ENCODE assay signal across 28 cellular contexts in genomic region chr2:228016402-228016801, GRCh38.
DNase-seq lines count a peak whose midpoint lies in the region; ATAC-seq and TF ChIP-seq lines count a peak whose summit lies in the region.
"Had no signal": no experiment of that assay in that cellular context is flagged by ENCODE, and none has a peak within 500 bp of the region (broad histone marks: within the 10 kb centered on the region; RNA-seq: fewer than 3 reads in every experiment).

No MANE protein-coding gene starts in this region.

- H3K4me1 Mint-ChIP-seq in immature natural killer cell = no peaks in the 10 kb centered on the region
- H3K4me1 Mint-ChIP-seq in activated CD8-positive, alpha-beta T cell treated with anti-CD3 and anti-CD28 coated beads for 36 hours (ENCODE audit: low read depth) = no peaks in the 10 kb centered on the region
- H3K4me1 Mint-ChIP-seq: activated B cell treated with CpG ODN at 0.5 μM for 24 hours; activated CD4-positive, alpha-beta memory T cell treated with anti-CD3 and anti-CD28 coated beads, Interleukin-2, amount 10 ng/mL, durations not matched to agents 7 days and 5 days; activated naive CD8-positive, alpha-beta T cell treated with anti-CD3 and anti-CD28 coated beads, Interleukin-2, amount 50 U/mL, for 24 hours had no signal

- no peak for TF ChIP-seq POLR2A in upper lobe of left lung (IDR thresholded peaks at IDR 0.05)

- H3K36me3 ChIP-seq in GM06990 (ENCODE audit: control insufficient read depth, insufficient read depth, low read length) (no peaks in the 10 kb centered on the region), iPS DF 6.9 (ENCODE audit: control insufficient read depth, insufficient read depth, low read length) (no peaks in the 10 kb centered on the region), upper lobe of left lung (no peaks in the 10 kb centered on the region)
- H3K36me3 ChIP-seq: BE2C had no signal

- no peaks in the 10 kb centered on the region for H3K4me1 ChIP-seq in iPS DF 6.9 (ENCODE audit: control insufficient read depth, insufficient read depth, low read length)
- no peaks in the 10 kb centered on the region for H3K4me1 ChIP-seq in upper lobe of left lung
- H3K4me1 ChIP-seq: BE2C had no signal

- H3K27me3 Mint-ChIP-seq in immature natural killer cell (ENCODE audit: low read depth in 3 of 3) = no peaks in the 10 kb centered on the region
- no peaks in the 10 kb centered on the region for H3K27me3 Mint-ChIP-seq in activated CD8-positive, alpha-beta T cell treated with anti-CD3 and anti-CD28 coated beads for 36 hours
- H3K27me3 Mint-ChIP-seq: activated B cell treated with CpG ODN at 0.5 μM for 24 hours; activated CD4-positive, alpha-beta memory T cell treated with anti-CD3 and anti-CD28 coated beads, Interleukin-2, amount 10 ng/mL, durations not matched to agents 7 days and 5 days; activated naive CD8-positive, alpha-beta T cell treated with anti-CD3 and anti-CD28 coated beads, Interleukin-2, amount 50 U/mL, for 24 hours had no signal

- H3K9me3 ChIP-seq in iPS DF 6.9 (ENCODE audit: control insufficient read depth, insufficient read depth, low read length) (no peaks in the 10 kb centered on the region), upper lobe of left lung (no peaks in the 10 kb centered on the region)
- H3K9me3 ChIP-seq: BE2C had no signal

- H3K27me3 ChIP-seq in GM06990 (replicated peaks; ENCODE audit: control insufficient read depth, insufficient read depth, low read length) (no peaks in the 10 kb centered on the region), iPS DF 6.9 (ENCODE audit: control insufficient read depth, insufficient read depth, low read length) (no peaks in the 10 kb centered on the region), upper lobe of left lung (no peaks in the 10 kb centered on the region)
- H3K27me3 ChIP-seq: BE2C had no signal

- ATAC-seq in GM21717 (IDR thresholded peaks at IDR 0.05; ENCODE audit: unreplicated experiment) (peak; percentile 89), HG03565 (IDR thresholded peaks at IDR 0.05; ENCODE audit: unreplicated experiment) (peak; percentile 68), upper lobe of left lung (ENCODE audit: low FRiP score in 2 of 2) (no peak)
- ATAC-seq in activated CD8-positive, alpha-beta T cell treated with anti-CD3 and anti-CD28 coated beads for 36 hours = no peak
- ATAC-seq: activated naive CD8-positive, alpha-beta T cell treated with anti-CD3 and anti-CD28 coated beads, Interleukin-2, amount 50 U/mL, for 24 hours; left colon had no signal

- H3K27ac Mint-ChIP-seq in immature natural killer cell = no peak overlapping the region
- no peak overlapping the region for H3K27ac Mint-ChIP-seq in activated CD8-positive, alpha-beta T cell treated with anti-CD3 and anti-CD28 coated beads for 36 hours
- H3K27ac Mint-ChIP-seq: activated B cell treated with CpG ODN at 0.5 μM for 24 hours; activated CD4-positive, alpha-beta memory T cell treated with anti-CD3 and anti-CD28 coated beads, Interleukin-2, amount 10 ng/mL, durations not matched to agents 7 days and 5 days; activated naive CD8-positive, alpha-beta T cell treated with anti-CD3 and anti-CD28 coated beads, Interleukin-2, amount 50 U/mL, for 24 hours had no signal

- H3K36me3 Mint-ChIP-seq in immature natural killer cell = peaks cover 0 to 3% (median 0%) of the 10 kb centered on the region in 3 donors
- H3K36me3 Mint-ChIP-seq in activated CD8-positive, alpha-beta T cell treated with anti-CD3 and anti-CD28 coated beads for 36 hours (ENCODE audit: low read depth) = no peaks in the 10 kb centered on the region

- intact Hi-C loops in activated CD8-positive, alpha-beta T cell treated with anti-CD3 and anti-CD28 coated beads for 36 hours (cut with micrococcal nuclease) = no loop called here

- no CpG with 5 or more reads among the region's 10 CpGs for WGBS in iPS DF 6.9 (ENCODE audit: insufficient coverage, insufficient read length)
- WGBS in upper lobe of left lung, 2 donors = 48 to 54% methylated on average over 9 to 10 of the region's 10 CpGs

- TF ChIP-seq CTCF in GM06990 (IDR thresholded peaks at IDR 0.05; ENCODE audit: insufficient read depth, low read length, poor library complexity, severe bottlenecking) = no peak
- no peak for TF ChIP-seq CTCF in upper lobe of left lung (IDR thresholded peaks at IDR 0.05)
- no peak for TF ChIP-seq CTCF in activated CD8-positive, alpha-beta T cell treated with anti-CD3 and anti-CD28 coated beads for 36 hours (IDR thresholded peaks at IDR 0.05)

- TF ChIP-seq EP300 in upper lobe of left lung (IDR thresholded peaks at IDR 0.05) = no peak

- no peak overlapping the region for H3K4me3 Mint-ChIP-seq in immature natural killer cell
- H3K4me3 Mint-ChIP-seq in activated CD8-positive, alpha-beta T cell treated with anti-CD3 and anti-CD28 coated beads for 36 hours = no peak overlapping the region
- H3K4me3 Mint-ChIP-seq: activated B cell treated with CpG ODN at 0.5 μM for 24 hours; activated CD4-positive, alpha-beta memory T cell treated with anti-CD3 and anti-CD28 coated beads, Interleukin-2, amount 10 ng/mL, durations not matched to agents 7 days and 5 days; activated naive CD8-positive, alpha-beta T cell treated with anti-CD3 and anti-CD28 coated beads, Interleukin-2, amount 50 U/mL, for 24 hours had no signal

- peaks cover 5 to 36% (median 15%) of the 10 kb centered on the region in 6 donors for H3K9me3 Mint-ChIP-seq in immature natural killer cell
- no peaks in the 10 kb centered on the region for H3K9me3 Mint-ChIP-seq in activated CD8-positive, alpha-beta T cell treated with anti-CD3 and anti-CD28 coated beads for 36 hours
- H3K9me3 Mint-ChIP-seq: activated B cell treated with CpG ODN at 0.5 μM for 24 hours; activated CD4-positive, alpha-beta memory T cell treated with anti-CD3 and anti-CD28 coated beads, Interleukin-2, amount 10 ng/mL, durations not matched to agents 7 days and 5 days had no signal

- H3K4me3 ChIP-seq in GM06990 (replicated peaks; ENCODE audit: low read depth, low read length) (no peak overlapping the region), iPS DF 6.9 (ENCODE audit: low read length) (no peak overlapping the region), upper lobe of left lung (no peak overlapping the region)
- H3K4me3 ChIP-seq: dorsolateral prefrontal cortex had no signal

- CTCF ChIA-PET in activated CD8-positive, alpha-beta T cell treated with anti-CD3 and anti-CD28 coated beads for 36 hours (lab: Charles Lee) = no interaction called here

- POLR2A ChIA-PET in activated CD8-positive, alpha-beta T cell treated with anti-CD3 and anti-CD28 coated beads for 36 hours (lab: Charles Lee) = no interaction called here

- DNase-seq in GM06990 (ENCODE audit: extremely low read depth, insufficient read length) (peak; percentile 15), iPS DF 6.9 (ENCODE audit: low read depth, low spot score) (peak; percentile 20), UCSD-AML1 (lab: John Stamatoyannopoulos, UW; ENCODE audit: unreplicated experiment) (no peak), upper lobe of left lung (no peak), immature natural killer cell (no peak)
- no peak for DNase-seq in activated CD8-positive, alpha-beta T cell treated with anti-CD3 and anti-CD28 coated beads for 36 hours
- DNase-seq: activated B cell treated with CpG ODN at 0.5 μM for 24 hours; activated CD4-positive, alpha-beta memory T cell treated with anti-CD3 and anti-CD28 coated beads, Interleukin-2, amount 10 ng/mL, durations not matched to agents 7 days and 5 days; activated gamma-delta T cell; activated naive CD8-positive, alpha-beta T cell treated with anti-CD3 and anti-CD28 coated beads, Interleukin-2, amount 50 U/mL, for 24 hours; BE2C; cerebellar nuclear complex; DMS79; dorsolateral prefrontal cortex; glutamatergic neuron; GOT3; left colon; mesenchymal stem cell; NCI-H1417; NCI-H2081; NCI-H226; NCI-H774; small intestine; stimulated activated CD4-positive, alpha-beta T cell treated with anti-CD3 and anti-CD28 coated beads, Interleukin-1b, Interleukin-23, amount 100 ng/mL, for 48 hours; SW 1271; T1000 had no signal

- H3K27ac ChIP-seq in iPS DF 6.9 (ENCODE audit: low read length) (no peak overlapping the region), upper lobe of left lung (no peak overlapping the region)
- H3K27ac ChIP-seq: dorsolateral prefrontal cortex had no signal

Comparison
In these comparisons a context has a peak if more than half of its experiments do, and no peak if none do; other contexts are left out.
1. DNase-seq: peak in GM06990 (single experiment) and iPS DF 6.9 (single experiment); none in UCSD-AML1 (single experiment), upper lobe of left lung (0 of 2), immature natural killer cell (0 of 3) and activated CD8-positive, alpha-beta T cell treated with anti-CD3 and anti-CD28 coated beads for 36 hours (single experiment).
2. ATAC-seq: peak in GM21717 (single experiment) and HG03565 (single experiment); none in upper lobe of left lung (0 of 2) and activated CD8-positive, alpha-beta T cell treated with anti-CD3 and anti-CD28 coated beads for 36 hours (single experiment).